Comparison of ENCODE assay signal across 30 cellular contexts in the genomic region with DNA sequence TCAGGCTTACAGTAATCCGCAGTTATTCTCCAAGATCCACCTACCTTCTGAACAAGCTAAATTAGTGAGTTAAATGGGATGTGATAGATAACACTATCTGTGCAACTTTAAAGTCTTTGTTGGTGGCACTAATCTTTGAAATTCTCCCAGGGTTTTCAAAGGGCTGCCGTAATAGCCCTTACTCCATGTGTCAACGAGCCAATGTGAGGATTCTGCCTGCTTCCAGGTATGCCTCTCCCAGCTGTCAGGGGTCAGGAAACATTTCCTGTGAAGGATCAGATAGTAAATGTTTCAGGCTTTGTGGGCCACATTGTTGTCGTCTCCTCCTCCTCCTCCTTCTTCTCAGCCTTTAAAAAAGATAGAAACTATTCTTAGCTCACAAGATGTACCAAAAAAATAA. TPM values are rescaled to one million over a fixed set of nuclear protein-coding genes. Genes with fewer than 3 reads are reported as not detected.
"Had no signal": no experiment of that assay in that cellular context is flagged by ENCODE, and none has a peak within 500 bp of the region (broad histone marks: within the 10 kb centered on the region; RNA-seq: fewer than 3 reads in every experiment).

No MANE protein-coding gene starts in this region.

- H3K27me3 ChIP-seq: right lobe of liver, stomach, thyroid gland, tibial nerve, upper lobe of left lung, vagina had no signal

- H3K4me3 Mint-ChIP-seq: naive thymus-derived CD4-positive, alpha-beta T cell; natural killer cell; nephron; stimulated activated effector memory CD8-positive, alpha-beta T cell treated with anti-CD3 and anti-CD28 coated beads, Interleukin-12 subunit alpha, Interleukin-12 subunit beta, amount 100 ng/mL, for 72 hours; stimulated activated naive B cell treated with anti-CD40 and anti-IgM and Interleukin-4, amounts not matched to agents 10 μg/mL and 1 μg/mL and 100 μg/mL, for 72 hours; stimulated activated naive CD8-positive, alpha-beta T cell treated with anti-CD3 and anti-CD28 coated beads, Interleukin-15, Interleukin-2, amounts not matched to agents 100 ng/mL and 50 ng/mL, for 24 hours had no signal

- H3K9me3 ChIP-seq: neutrophil, pancreas, prostate gland, right lobe of liver, spleen, thoracic aorta, thyroid gland, tibial nerve, upper lobe of left lung, vagina had no signal

- ATAC-seq: naive thymus-derived CD4-positive, alpha-beta T cell; natural killer cell; pancreas; right cardiac atrium; right lobe of liver; stimulated activated effector memory CD8-positive, alpha-beta T cell treated with anti-CD3 and anti-CD28 coated beads, Interleukin-12 subunit alpha, Interleukin-12 subunit beta, amount 100 ng/mL, for 72 hours; stimulated activated naive B cell treated with anti-CD40 and anti-IgM and Interleukin-4, amounts not matched to agents 10 μg/mL and 1 μg/mL and 100 μg/mL, for 72 hours had no signal

- H3K4me1 ChIP-seq: pancreas, prostate gland, right lobe of liver, spleen, stomach, thyroid gland, tibial nerve, upper lobe of left lung, vagina had no signal

- H3K9me3 Mint-ChIP-seq: natural killer cell; stimulated activated effector memory CD8-positive, alpha-beta T cell treated with anti-CD3 and anti-CD28 coated beads, Interleukin-12 subunit alpha, Interleukin-12 subunit beta, amount 100 ng/mL, for 72 hours; stimulated activated naive CD8-positive, alpha-beta T cell treated with anti-CD3 and anti-CD28 coated beads, Interleukin-15, Interleukin-2, amounts not matched to agents 100 ng/mL and 50 ng/mL, for 24 hours had no signal

- H3K4me3 ChIP-seq: pancreas, prostate gland, right lobe of liver, skin epidermis, smooth muscle cell, spleen, stomach, thoracic aorta, thyroid gland, tibial nerve, upper lobe of left lung, vagina had no signal

- DNase-seq: naive thymus-derived CD4-positive, alpha-beta T cell; natural killer cell; nucleus accumbens; pancreas; retina; right cardiac atrium; right lobe of liver; spleen; stimulated activated CD4-positive, alpha-beta T cell treated with anti-CD3 and anti-CD28 coated beads, Interleukin-12 subunit alpha, Interleukin-12 subunit beta, amount 100 ng/mL, for 4 hours; stimulated activated CD4-positive, alpha-beta T cell treated with anti-CD3 and anti-CD28 coated beads, Interleukin-1b, Interleukin-23, amount 100 ng/mL, for 48 hours; stimulated activated CD4-positive, alpha-beta T cell treated with anti-CD3 and anti-CD28 coated beads, Interleukin-2, amount 100 ng/mL, for 48 hours; stimulated activated CD4-positive, alpha-beta T cell treated with anti-CD3 and anti-CD28 coated beads, Interleukin-4, amount 100 ng/mL, for 24 hours; stimulated activated naive B cell treated with anti-CD40 and anti-IgM and Interleukin-4, amounts not matched to agents 10 μg/mL and 1 μg/mL and 100 μg/mL, for 72 hours; stimulated activated naive CD4-positive, alpha-beta T cell treated with Interleukin-2 at 50 U/mL for 16 hours; stomach; thyroid gland; trophoblast cell; upper lobe of left lung had no signal

- H3K36me3 Mint-ChIP-seq: naive thymus-derived CD4-positive, alpha-beta T cell; natural killer cell; stimulated activated effector memory CD8-positive, alpha-beta T cell treated with anti-CD3 and anti-CD28 coated beads, Interleukin-12 subunit alpha, Interleukin-12 subunit beta, amount 100 ng/mL, for 72 hours; stimulated activated naive B cell treated with anti-CD40 and anti-IgM and Interleukin-4, amounts not matched to agents 10 μg/mL and 1 μg/mL and 100 μg/mL, for 72 hours had no signal

- H3K4me1 Mint-ChIP-seq: naive thymus-derived CD4-positive, alpha-beta T cell; natural killer cell; nephron; stimulated activated effector memory CD8-positive, alpha-beta T cell treated with anti-CD3 and anti-CD28 coated beads, Interleukin-12 subunit alpha, Interleukin-12 subunit beta, amount 100 ng/mL, for 72 hours; stimulated activated naive B cell treated with anti-CD40 and anti-IgM and Interleukin-4, amounts not matched to agents 10 μg/mL and 1 μg/mL and 100 μg/mL, for 72 hours had no signal

- H3K27ac Mint-ChIP-seq: naive thymus-derived CD4-positive, alpha-beta T cell; natural killer cell; nephron; stimulated activated effector memory CD8-positive, alpha-beta T cell treated with anti-CD3 and anti-CD28 coated beads, Interleukin-12 subunit alpha, Interleukin-12 subunit beta, amount 100 ng/mL, for 72 hours; stimulated activated naive B cell treated with anti-CD40 and anti-IgM and Interleukin-4, amounts not matched to agents 10 μg/mL and 1 μg/mL and 100 μg/mL, for 72 hours; stimulated activated naive CD8-positive, alpha-beta T cell treated with anti-CD3 and anti-CD28 coated beads, Interleukin-15, Interleukin-2, amounts not matched to agents 100 ng/mL and 50 ng/mL, for 24 hours had no signal

- H3K27ac ChIP-seq: neutrophil, pancreas, prostate gland, right lobe of liver, skin epidermis, spleen, stomach, thoracic aorta, thyroid gland, tibial nerve, upper lobe of left lung, vagina had no signal

- H3K36me3 ChIP-seq: neutrophil, pancreas, prostate gland, right lobe of liver, spleen, stomach, thoracic aorta, thyroid gland, tibial nerve, upper lobe of left lung, vagina had no signal

RNA-seq across cellular contexts. Expression of a gene that starts 20.2 kb away (rescaled TPM):
- total RNA-seq: osteocyte had no signal
- polyA plus RNA-seq: naive thymus-derived CD4-positive, alpha-beta T cell; neural cell had no signal
